In genomic region chr4:10011885-10012284, GRCh38 we compare ENCODE assay signal across 19 cellular contexts. TPM values are rescaled to one million over a fixed set of nuclear protein-coding genes. Genes with fewer than 3 reads are reported as not detected.
DNase-seq lines count a peak whose midpoint lies in the region; TF ChIP-seq lines count a peak whose summit lies in the region.
"Had no signal": no experiment of that assay in that cellular context is flagged by ENCODE, and none has a peak within 500 bp of the region (broad histone marks: within the 10 kb centered on the region; RNA-seq: fewer than 3 reads in every experiment).

No MANE protein-coding gene starts in this region.

- DNase-seq in NCI-H82 (lab: John Stamatoyannopoulos, UW) (peak; percentile 19), NCI-H82 treated with DMSO at 0.1 percent for 48 hours (lab: John Stamatoyannopoulos, UW; ENCODE audit: unreplicated experiment) (no peak), NCI-H524 (lab: John Stamatoyannopoulos, UW) (peak; percentile 33 to 81), amniotic epithelial cell (ENCODE audit: low read depth) (peak; percentile 24), WERI-Rb-1 (no peak), H4 (ENCODE audit: low spot score) (no peak)
- DNase-seq in activated CD4-positive, CD25-positive, alpha-beta regulatory T cell (lab: John Stamatoyannopoulos, UW), result no peak
- DNase-seq: CD4-positive, CD25-positive, alpha-beta regulatory T cell; DMS53; HFFc6; NCI-H446; NK-92 treated with Interleukin-12 subunit alpha and Interleukin-12 subunit beta, amount 100 ng/mL, for 24 hours; SHP77; T-helper 1 cell had no signal

- no peaks in the 10 kb centered on the region for H3K27me3 ChIP-seq in WERI-Rb-1 (ENCODE audit: insufficient read depth, low read depth, severe bottlenecking)
- H3K27me3 ChIP-seq: BLaER1 had no signal

- H3K36me3 ChIP-seq in WERI-Rb-1, result no peaks in the 10 kb centered on the region; the same call in 1 of the 2 replicates
- H3K36me3 ChIP-seq: BLaER1, HAP-1 had no signal

- no peak for TF ChIP-seq CTCF in WERI-Rb-1 (IDR thresholded peaks at IDR 0.05; ENCODE audit: low read depth, low read length)

- no peak overlapping the region for H3K4me3 ChIP-seq in WERI-Rb-1 (ENCODE audit: low read depth, low read length)
- H3K4me3 ChIP-seq: BLaER1, GM23338, HAP-1 had no signal

- H3K9me3 ChIP-seq in WERI-Rb-1 (ENCODE audit: severe bottlenecking), result no peaks in the 10 kb centered on the region
- H3K9me3 ChIP-seq: BLaER1, HAP-1 had no signal

- no peak overlapping the region for H3K27ac ChIP-seq in WERI-Rb-1
- H3K27ac ChIP-seq: BLaER1, RWPE1 had no signal

RNA-seq across cellular contexts. Expression of gene SLC2A9, which starts 9.4 kb away (rescaled TPM):
- 0.35 TPM in 1 of 2 replicates, not detected in the other for total RNA-seq in H4 (2014; rRNA removed; shearing (Covaris generic))
- total RNA-seq: G401 had no signal

Comparison
In these comparisons a context has a peak if more than half of its experiments do, and no peak if none do; other contexts are left out.
1. DNase-seq: peak in NCI-H82 (single experiment), NCI-H524 (2 of 2) and amniotic epithelial cell (single experiment); none in NCI-H82 treated with DMSO at 0.1 percent for 48 hours (single experiment), activated CD4-positive, CD25-positive, alpha-beta regulatory T cell (0 of 4), WERI-Rb-1 (single experiment) and H4 (single experiment).